In genomic region chr18:13649397-13650252, GRCh38 we compare ENCODE assay signal across 18 cellular contexts.
DNase-seq lines count a peak whose midpoint lies in the region; ATAC-seq lines count a peak whose summit lies in the region.
"Had no signal": no experiment of that assay in that cellular context is flagged by ENCODE, and none has a peak within 500 bp of the region (broad histone marks: within the 10 kb centered on the region; RNA-seq: fewer than 3 reads in every experiment).

No MANE protein-coding gene starts in this region.

- peaks cover 2 to 4% of the 10 kb centered on the region in 2 donors for H3K4me1 Mint-ChIP-seq in stimulated activated naive B cell treated with anti-CD40 and anti-IgM and Interleukin-4, amounts not matched to agents 10 μg/mL and 1 μg/mL and 100 μg/mL, for 72 hours
- H3K4me1 Mint-ChIP-seq: CD4-positive, alpha-beta memory T cell had no signal

- peak overlapping the region; percentile 73 for H3K4me2 ChIP-seq in BLaER1

- no peak overlapping the region for H3K4me3 Mint-ChIP-seq in stimulated activated naive B cell treated with anti-CD40 and anti-IgM and Interleukin-4, amounts not matched to agents 10 μg/mL and 1 μg/mL and 100 μg/mL, for 72 hours
- H3K4me3 Mint-ChIP-seq: CD4-positive, alpha-beta memory T cell; H9 had no signal

- peaks cover 13 to 23% of the 10 kb centered on the region in 2 donors for H3K36me3 Mint-ChIP-seq in stimulated activated naive B cell treated with anti-CD40 and anti-IgM and Interleukin-4, amounts not matched to agents 10 μg/mL and 1 μg/mL and 100 μg/mL, for 72 hours

- peak overlapping the region; percentile 51 for H3K27ac Mint-ChIP-seq in stimulated activated naive B cell treated with anti-CD40 and anti-IgM and Interleukin-4, amounts not matched to agents 10 μg/mL and 1 μg/mL and 100 μg/mL, for 72 hours
- H3K27ac Mint-ChIP-seq: H9 had no signal

- peak overlapping the region; percentile 20; the same call in 1 of the 2 replicates for H3K27ac ChIP-seq in BLaER1
- H3K27ac ChIP-seq: GM23248, SJSA1 had no signal

- H4K20me1 ChIP-seq in BLaER1: peaks cover 67% of the 10 kb centered on the region

- H3K9me3 Mint-ChIP-seq in stimulated activated naive B cell treated with anti-CD40 and anti-IgM and Interleukin-4, amounts not matched to agents 10 μg/mL and 1 μg/mL and 100 μg/mL, for 72 hours: no peaks in the 10 kb centered on the region
- H3K9me3 Mint-ChIP-seq: H9 had no signal

- no peak overlapping the region for H3K9ac ChIP-seq in BLaER1
- H3K9ac ChIP-seq: GM23248 had no signal

- in situ Hi-C loops in KBM-7 (cut with MboI; ENCODE audit: low pct_unique_long_range_greater_than_20kb, low sequenced_read_pairs): no loop called here

- no peaks in the 10 kb centered on the region for H3K27me3 Mint-ChIP-seq in stimulated activated naive B cell treated with anti-CD40 and anti-IgM and Interleukin-4, amounts not matched to agents 10 μg/mL and 1 μg/mL and 100 μg/mL, for 72 hours

- H3K9me3 ChIP-seq in BLaER1: no peaks in the 10 kb centered on the region
- H3K9me3 ChIP-seq: SJSA1 had no signal

- H3K27me3 ChIP-seq in BLaER1: no peaks in the 10 kb centered on the region
- H3K27me3 ChIP-seq: SJSA1 had no signal

- H3K36me3 ChIP-seq in BLaER1: peaks cover 37% of the 10 kb centered on the region
- H3K36me3 ChIP-seq: SJSA1 had no signal

- peak; percentile 11 for DNase-seq in KBM-7
- no peak for DNase-seq in left lobe of liver (ENCODE audit: low spot score)
- DNase-seq in stimulated activated naive B cell treated with anti-CD40 and anti-IgM and Interleukin-4, amounts not matched to agents 10 μg/mL and 1 μg/mL and 100 μg/mL, for 72 hours: no peak
- DNase-seq in HCEC 1CT: no peak
- no peak for DNase-seq in COR-L47 (lab: John Stamatoyannopoulos, UW)
- no peak for DNase-seq in NCI-H146 (lab: John Stamatoyannopoulos, UW)
- DNase-seq: CD4-positive, alpha-beta memory T cell; GM23248; H9; NCI-H1105; NCI-H1694; NCI-H2081; NCI-H446; NCI-H526; OCI-M1 had no signal

- peak; percentile 82 for ATAC-seq in left lobe of liver
- ATAC-seq in stimulated activated naive B cell treated with anti-CD40 and anti-IgM and Interleukin-4, amounts not matched to agents 10 μg/mL and 1 μg/mL and 100 μg/mL, for 72 hours (replicated peaks): no peak
- ATAC-seq: K562 had no signal

- H3K4me3 ChIP-seq in BLaER1: no peak overlapping the region
- H3K4me3 ChIP-seq: GM23248, K562, SJSA1 had no signal

- peaks cover 56% of the 10 kb centered on the region for H3K4me1 ChIP-seq in BLaER1
- H3K4me1 ChIP-seq: SJSA1 had no signal
